In genomic region chr16:54237-54581, GRCh38 we compare ENCODE assay signal across 8 cellular contexts. TPM values are rescaled to one million over a fixed set of nuclear protein-coding genes. Genes with fewer than 3 reads are reported as not detected.
DNase-seq lines count a peak whose midpoint lies in the region; ATAC-seq and TF ChIP-seq lines count a peak whose summit lies in the region.

No MANE protein-coding gene starts in this region.

- TF ChIP-seq POLR2A in esophagus squamous epithelium (IDR thresholded peaks at IDR 0.05), result no peak

- ATAC-seq in DND-41 (ENCODE audit: insufficient read depth, low read depth) (no peak), Panc1 (no peak), HG03025 (IDR thresholded peaks at IDR 0.05; ENCODE audit: low FRiP score, unreplicated experiment) (no peak), HG03108 (IDR thresholded peaks at IDR 0.05; ENCODE audit: unreplicated experiment) (no peak), HG03139 (IDR thresholded peaks at IDR 0.05; ENCODE audit: unreplicated experiment) (no peak), HG02840 (IDR thresholded peaks at IDR 0.05; ENCODE audit: low FRiP score, unreplicated experiment) (no peak)

- peak overlapping the region; percentile 62 for H3K27ac ChIP-seq in DND-41 (ENCODE audit: low read length)
- peak overlapping the region; percentile 77 for H3K27ac ChIP-seq in Panc1 (ENCODE audit: low read length)
- peak overlapping the region; percentile 43 to 90 (median 82) for H3K27ac ChIP-seq in esophagus squamous epithelium

- peak overlapping the region; percentile 79 for H3K4me2 ChIP-seq in DND-41 (ENCODE audit: insufficient read depth, low read length)

- H4K20me1 ChIP-seq in DND-41 (ENCODE audit: insufficient read depth, low read length), result peaks cover 21% of the 10 kb centered on the region; the same call in 1 of the 2 replicates

- H2AFZ ChIP-seq in DND-41 (ENCODE audit: low read depth, low read length), result peak overlapping the region; percentile 67

- no peaks in the 10 kb centered on the region for H3K27me3 Mint-ChIP-seq in progenitor cell of endocrine pancreas

- DNase-seq in DND-41 (no peak), Panc1 (ENCODE audit: low read depth, low spot score) (no peak), esophagus squamous epithelium (lab: John Stamatoyannopoulos, UW) (no peak), progenitor cell of endocrine pancreas (ENCODE audit: low spot score, unreplicated experiment) (no peak)

- WGBS in esophagus squamous epithelium, 2 donors, result 39 to 58% methylated on average over 3 to 12 of the region's 12 CpGs

- no peaks in the 10 kb centered on the region for H3K27me3 ChIP-seq in DND-41 (ENCODE audit: insufficient read depth, low read length, poor library complexity)
- H3K27me3 ChIP-seq in Panc1 (ENCODE audit: control insufficient read depth, insufficient read depth, low read length), result no peaks in the 10 kb centered on the region
- no peaks in the 10 kb centered on the region for H3K27me3 ChIP-seq in esophagus squamous epithelium

- peak overlapping the region; percentile 49 to 84; a peak in 3 of 4 replicates for H3K4me3 ChIP-seq in DND-41 (ENCODE audit: low read depth in 1 of 2, low read length in 2 of 2)
- H3K4me3 ChIP-seq in Panc1 (ENCODE audit: low read depth in 2 of 2, low read length in 2 of 2), result peak overlapping the region; percentile 81 to 91
- peak overlapping the region; percentile 84 to 92 (median 91) for H3K4me3 ChIP-seq in esophagus squamous epithelium

- peaks cover 15% of the 10 kb centered on the region for H3K36me3 Mint-ChIP-seq in progenitor cell of endocrine pancreas (ENCODE audit: insufficient read depth)

- peaks cover 45% of the 10 kb centered on the region for H3K4me1 ChIP-seq in DND-41 (ENCODE audit: insufficient read depth, low read length)
- H3K4me1 ChIP-seq in Panc1 (ENCODE audit: control insufficient read depth, insufficient read depth, low read length), result peaks cover 3% of the 10 kb centered on the region; the same call in 1 of the 2 replicates
- peaks cover 9 to 39% (median 12%) of the 10 kb centered on the region in 3 donors for H3K4me1 ChIP-seq in esophagus squamous epithelium

- BruUV-seq in Panc1 (replicated peaks; lab: Mats Ljungman, UMichigan), result TSS peak; percentile 74

- peaks cover 56% of the 10 kb centered on the region for H3K79me2 ChIP-seq in DND-41 (ENCODE audit: insufficient read depth, low read length)

- in situ Hi-C loops in Panc1 (cut with HindIII; ENCODE audit: low pct_unique_long_range_greater_than_20kb, low sequenced_read_pairs), result no loop called here

- H3K4me3 Mint-ChIP-seq in progenitor cell of endocrine pancreas (ENCODE audit: low read depth), result peak overlapping the region; percentile 84

- no peaks in the 10 kb centered on the region for H3K9me3 Mint-ChIP-seq in progenitor cell of endocrine pancreas (ENCODE audit: low read depth)

- peaks cover 4% of the 10 kb centered on the region for H3K4me1 Mint-ChIP-seq in progenitor cell of endocrine pancreas (ENCODE audit: low read depth)

- TF ChIP-seq CTCF in DND-41 (IDR thresholded peaks at IDR 0.05; ENCODE audit: borderline replicate concordance, extremely low read depth, low read length, poor library complexity, severe bottlenecking) (no peak), Panc1 (IDR thresholded peaks at IDR 0.05) (no peak), esophagus squamous epithelium (IDR thresholded peaks at IDR 0.05) (no peak), progenitor cell of endocrine pancreas (IDR thresholded peaks at IDR 0.05; ENCODE audit: unreplicated experiment) (no peak)

- H3K9ac ChIP-seq in DND-41 (ENCODE audit: low read depth, low read length), result peak overlapping the region; percentile 84

- CTCF ChIA-PET in Panc1 (lab: Charles Lee), result no interaction called here

- H3K36me3 ChIP-seq in DND-41 (ENCODE audit: insufficient read depth, low read length) (peaks cover 56% of the 10 kb centered on the region), Panc1 (ENCODE audit: control insufficient read depth, insufficient read depth, low read length) (no peaks in the 10 kb centered on the region; the same call in 1 of the 2 replicates), esophagus squamous epithelium (peaks cover 12 to 61% (median 28%) of the 10 kb centered on the region in 3 donors)

- POLR2A ChIA-PET in Panc1 (lab: Charles Lee), result no interaction called here

- H3K9me3 ChIP-seq in DND-41 (ENCODE audit: insufficient read depth, low read length, severe bottlenecking) (no peaks in the 10 kb centered on the region), Panc1 (ENCODE audit: control insufficient read depth, insufficient read depth, low read depth, low read length) (no peaks in the 10 kb centered on the region), esophagus squamous epithelium (no peaks in the 10 kb centered on the region)

- intact Hi-C loops in Panc1 (cut with micrococcal nuclease; ENCODE audit: unreplicated experiment) (no loop called here), esophagus squamous epithelium (cut with DNase I) (no loop called here)

- H3K27ac Mint-ChIP-seq in progenitor cell of endocrine pancreas, result peak overlapping the region; percentile 82

RNA-seq across cellular contexts. Expression of gene SNRNP25, which starts 0.6 kb away (rescaled TPM):
- total RNA-seq in Panc1 (2021; ENCODE audit: unreplicated experiment) (83.5 TPM), esophagus squamous epithelium (10 to 100 TPM; 12.4 to 30.0 (median 17.9) TPM), progenitor cell of endocrine pancreas (52.0 and 53.9 TPM in 2 replicates)
- 128 TPM for polyA plus RNA-seq in Panc1 (2012; ENCODE audit: insufficient read length)

RNA-seq across cellular contexts. Expression of gene POLR3K, which starts 0.8 kb away (rescaled TPM):
- total RNA-seq in Panc1 (2021; ENCODE audit: unreplicated experiment) (35.7 TPM), esophagus squamous epithelium (1 to 10 TPM; 3.1 to 8.6 (median 4.8) TPM), progenitor cell of endocrine pancreas (11.1 and 13.9 TPM in 2 replicates)
- 45.6 TPM for polyA plus RNA-seq in Panc1 (2012; ENCODE audit: insufficient read length)

RNA-seq across cellular contexts. Expression of gene RHBDF1, which starts 18.2 kb away (rescaled TPM):
- total RNA-seq in Panc1 (2021; ENCODE audit: unreplicated experiment) (41.7 TPM), esophagus squamous epithelium (10 to 100 TPM; 13.3 to 38.3 (median 24.2) TPM), progenitor cell of endocrine pancreas (51.3 and 58.2 TPM in 2 replicates)
- 44.5 TPM for polyA plus RNA-seq in Panc1 (2012; ENCODE audit: insufficient read length)

RNA-seq across cellular contexts. Expression of gene MPG, which starts 23.8 kb away (rescaled TPM):
- total RNA-seq in Panc1 (2021; ENCODE audit: unreplicated experiment), result 85.7 TPM
- polyA plus RNA-seq in Panc1 (2012; ENCODE audit: insufficient read length), result 144 TPM
- total RNA-seq in esophagus squamous epithelium, result 10 to 100 TPM; 47.4 to 72.1 (median 68.3) TPM
- total RNA-seq in progenitor cell of endocrine pancreas, result 32.4 and 35.2 TPM in 2 replicates
